Comparison of ENCODE assay signal across 32 cellular contexts in the genomic region with DNA sequence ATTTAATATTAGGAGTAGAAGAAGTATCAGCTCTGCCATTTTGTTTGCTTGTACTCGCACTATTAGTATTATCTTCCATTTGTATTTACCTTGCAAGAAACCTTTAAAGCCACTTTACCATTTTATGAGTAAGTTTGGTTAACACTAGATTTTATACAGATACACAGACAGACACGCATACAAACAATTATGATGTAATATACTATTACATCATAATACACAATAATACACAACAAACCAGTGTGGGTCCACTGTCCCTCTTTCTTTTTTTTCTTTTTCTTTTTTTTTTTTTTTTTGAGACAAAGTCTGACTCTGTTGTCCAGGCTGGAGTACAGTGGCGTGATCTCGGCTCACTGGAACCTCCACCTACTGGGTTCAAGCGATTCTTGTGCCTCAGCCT.
"Had no signal": no experiment of that assay in that cellular context is flagged by ENCODE, and none has a peak within 500 bp of the region (broad histone marks: within the 10 kb centered on the region; RNA-seq: fewer than 3 reads in every experiment).

No MANE protein-coding gene starts in this region.

- H3K4me3 ChIP-seq: adrenal gland, ascending aorta, body of pancreas, breast epithelium, cardiac muscle cell had no signal

- FAIRE-seq: astrocyte had no signal

- DNase-seq: activated effector memory CD4-positive, alpha-beta T cell treated with anti-CD3 and anti-CD28 coated beads, Interleukin-2, amount 50 U/mL, for 16 hours; activated effector memory CD4-positive, alpha-beta T cell treated with Interleukin-2 at 50 U/mL for 16 hours; activated gamma-delta T cell; activated gamma-delta T cell treated with Interleukin-2 at 50 U/mL for 16 hours; activated naive CD4-positive, alpha-beta T cell; activated naive CD4-positive, alpha-beta T cell treated with anti-CD3 and anti-CD28 coated beads for 36 hours; activated naive CD4-positive, alpha-beta T cell treated with anti-CD3 and anti-CD28 coated beads, Interleukin-2, amount 10 ng/mL, durations not matched to agents 7 days and 5 days; activated naive CD4-positive, alpha-beta T cell treated with anti-CD3 and anti-CD28 coated beads, Interleukin-2, amount 50 U/mL, for 16 hours; activated naive CD4-positive, alpha-beta T cell treated with Interleukin-2 at 50 U/mL for 16 hours; activated naive CD8-positive, alpha-beta T cell treated with anti-CD3 and anti-CD28 coated beads for 36 hours; activated naive CD8-positive, alpha-beta T cell treated with anti-CD3 and anti-CD28 coated beads, Interleukin-2, amount 10 ng/mL, durations not matched to agents 7 days and 5 days; activated naive CD8-positive, alpha-beta T cell treated with anti-CD3 and anti-CD28 coated beads, Interleukin-2, amount 50 U/mL, for 24 hours; activated T-cell treated with anti-CD3 and anti-CD28 coated beads, Interleukin-2, amount 50 U/mL, for 24 hours; activated T-cell treated with anti-CD3 and anti-CD28 coated beads, Interleukin-2, amount 50 U/mL, for 4 hours; activated T-cell treated with anti-CD3 and anti-CD28 coated beads, Interleukin-2, amount 50 U/mL, for 48 hours; activated T-cell treated with anti-CD3 and anti-CD28 coated beads, Interleukin-2, amount 50 U/mL, for 72 hours; adrenal gland; amniotic stem cell; amygdala; anterior cingulate cortex; aorta; body of pancreas; brain microvascular endothelial cell; caudate nucleus; central memory CD4-positive, alpha-beta T cell; cerebellar nuclear complex had no signal

- H3K9me3 ChIP-seq: adrenal gland, ascending aorta, body of pancreas, breast epithelium had no signal

- H3K36me3 ChIP-seq: adrenal gland, brain microvascular endothelial cell, breast epithelium, cardiac muscle cell had no signal

- H3K4me1 ChIP-seq: adrenal gland, breast epithelium had no signal

- H3K27ac ChIP-seq: adrenal gland, ascending aorta, body of pancreas, brain microvascular endothelial cell, breast epithelium, cardiac muscle cell had no signal

- ATAC-seq: activated naive CD4-positive, alpha-beta T cell treated with anti-CD3 and anti-CD28 coated beads, Interleukin-2, amount 50 U/mL, for 72 hours; activated naive CD8-positive, alpha-beta T cell treated with anti-CD3 and anti-CD28 coated beads, Interleukin-2, amount 50 U/mL, for 24 hours; activated T-cell treated with anti-CD3 and anti-CD28 coated beads, Interleukin-2, amount 50 U/mL, for 4 hours; activated T-cell treated with anti-CD3 and anti-CD28 coated beads, Interleukin-2, amount 50 U/mL, for 72 hours; activated T-helper 17 cell treated with anti-CD3 and anti-CD28 coated beads, Interleukin-2, amount 50 U/mL, for 72 hours; body of pancreas had no signal

- H3K27me3 ChIP-seq: adrenal gland, ascending aorta, body of pancreas, brain microvascular endothelial cell, breast epithelium, cardiac muscle cell had no signal
